ENCODE assay signal across 17 cellular contexts in the genomic region with DNA sequence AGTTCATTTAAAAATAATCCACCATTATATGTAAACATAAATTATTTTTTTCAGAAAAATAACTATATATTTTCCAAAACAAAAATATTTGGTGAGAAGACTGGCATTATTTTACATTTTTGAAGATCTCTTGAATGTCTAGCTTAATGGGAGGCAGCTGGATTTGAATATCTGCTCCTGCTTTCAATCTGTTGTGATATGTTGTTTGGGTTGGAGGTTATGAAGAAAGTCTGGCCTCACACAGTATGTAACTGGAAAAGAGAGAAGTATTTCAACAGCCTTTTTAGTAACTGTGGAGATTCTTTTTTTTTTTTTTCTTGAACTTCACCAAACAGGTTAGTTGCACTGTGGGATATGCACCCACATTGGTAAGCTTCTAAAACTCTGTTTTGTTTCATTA.
DNase-seq lines count a peak whose midpoint lies in the region; ATAC-seq and TF ChIP-seq lines count a peak whose summit lies in the region.
"Had no signal": no experiment of that assay in that cellular context is flagged by ENCODE, and none has a peak within 500 bp of the region (broad histone marks: within the 10 kb centered on the region; RNA-seq: fewer than 3 reads in every experiment).

No MANE protein-coding gene starts in this region.

- no peaks in the 10 kb centered on the region for H3K9me3 ChIP-seq in adipocyte (ENCODE audit: control insufficient read depth, low read length)
- H3K9me3 ChIP-seq in prostate gland: no peaks in the 10 kb centered on the region
- H3K9me3 ChIP-seq: BLaER1 treated with 17β-estradiol and CSF1 and Interleukin-3, amounts not matched to agents 10 nM and 100 nM; Caco-2 had no signal

- DNase-seq in adipocyte (ENCODE audit: low read depth) (peak; percentile 68), fibroblast of gingiva (ENCODE audit: low read depth) (peak; percentile 26), fibroblast of the conjunctiva (ENCODE audit: low read depth) (peak; percentile 22), activated gamma-delta T cell treated with Interleukin-2 at 50 U/mL for 16 hours (no peak), prostate gland (ENCODE audit: low spot score) (no peak)
- DNase-seq: 8988T; ACHN; AML-193; Caco-2; Calu3; CD4-positive, alpha-beta T cell; CD8-positive, alpha-beta T cell; DMS79 treated with DMSO at 0.1 percent for 48 hours; GF-D8 had no signal

- no peak overlapping the region for H3K4me3 ChIP-seq in adipocyte (ENCODE audit: low read length)
- no peak overlapping the region for H3K4me3 ChIP-seq in prostate gland
- H3K4me3 ChIP-seq: BLaER1 treated with 17β-estradiol and CSF1 and Interleukin-3, amounts not matched to agents 10 nM and 100 nM had no signal

- no peaks in the 10 kb centered on the region for H3K4me1 ChIP-seq in adipocyte (ENCODE audit: control insufficient read depth, insufficient read depth, low read length)
- H3K4me1 ChIP-seq in prostate gland (replicated peaks): no peaks in the 10 kb centered on the region
- H3K4me1 ChIP-seq: BLaER1 treated with 17β-estradiol and CSF1 and Interleukin-3, amounts not matched to agents 10 nM and 100 nM; Caco-2 had no signal

- intact Hi-C loops in prostate gland (cut with DNase I): no loop called here

- TF ChIP-seq POLR2A in prostate gland (IDR thresholded peaks at IDR 0.05): no peak

- no peak for ATAC-seq in HG03457 (IDR thresholded peaks at IDR 0.05; ENCODE audit: unreplicated experiment)
- ATAC-seq: CD8-positive, alpha-beta T cell had no signal

- no peaks in the 10 kb centered on the region for H3K27me3 ChIP-seq in adipocyte (replicated peaks; ENCODE audit: control insufficient read depth, insufficient read depth, low read length)
- no peaks in the 10 kb centered on the region for H3K27me3 ChIP-seq in prostate gland (replicated peaks; ENCODE audit: insufficient read depth)
- H3K27me3 ChIP-seq: BLaER1 treated with 17β-estradiol and CSF1 and Interleukin-3, amounts not matched to agents 10 nM and 100 nM had no signal

- H3K27ac ChIP-seq in prostate gland: no peak overlapping the region
- H3K27ac ChIP-seq: BLaER1 treated with 17β-estradiol and CSF1 and Interleukin-3, amounts not matched to agents 10 nM and 100 nM; C4-2B had no signal

- H3K36me3 ChIP-seq in adipocyte (ENCODE audit: control insufficient read depth, insufficient read depth, low read length, severe bottlenecking) (no peaks in the 10 kb centered on the region), prostate gland (no peaks in the 10 kb centered on the region)
- H3K36me3 ChIP-seq: BLaER1 treated with 17β-estradiol and CSF1 and Interleukin-3, amounts not matched to agents 10 nM and 100 nM had no signal

- no peak overlapping the region for H3K9ac ChIP-seq in adipocyte (ENCODE audit: low read length)
- H3K9ac ChIP-seq: BLaER1 treated with 17β-estradiol and CSF1 and Interleukin-3, amounts not matched to agents 10 nM and 100 nM had no signal

- no peak for TF ChIP-seq CTCF in prostate gland (IDR thresholded peaks at IDR 0.05)

Comparison
In these comparisons a context has a peak if more than half of its experiments do, and no peak if none do; other contexts are left out.
1. DNase-seq: peak in adipocyte (single experiment), fibroblast of gingiva (single experiment) and fibroblast of the conjunctiva (single experiment); none in activated gamma-delta T cell treated with Interleukin-2 at 50 U/mL for 16 hours (single experiment) and prostate gland (single experiment).